In the genomic region with DNA sequence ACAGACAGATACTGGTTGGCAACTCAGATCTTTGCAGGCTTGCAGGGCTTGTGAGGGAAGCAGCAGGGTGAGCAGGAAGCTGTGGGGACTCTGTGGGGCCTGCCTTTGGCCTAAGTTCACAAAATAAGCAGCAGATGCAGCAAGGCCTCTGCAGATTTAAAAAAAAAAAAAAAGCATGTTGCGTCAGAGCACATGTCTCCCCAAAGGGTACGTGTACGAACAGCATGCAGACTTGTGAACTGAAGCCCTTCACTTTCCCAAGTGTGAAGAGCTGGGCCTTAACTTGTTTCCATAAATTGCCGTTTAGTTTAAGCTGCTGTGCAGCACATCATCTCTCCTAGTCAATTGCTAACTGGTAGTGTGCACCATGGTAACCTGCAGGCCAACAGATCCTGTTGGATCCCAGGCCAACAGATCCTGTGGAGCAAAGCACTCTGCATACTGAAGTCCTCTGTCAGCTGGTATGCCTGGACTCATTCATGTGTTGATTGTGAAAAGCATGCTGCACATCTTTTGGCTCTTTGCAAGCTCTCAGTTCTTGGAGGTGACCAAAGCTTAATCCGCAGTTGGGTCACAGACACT, we compare ENCODE assay signal across 9 cellular contexts. TPM values are rescaled to one million over a fixed set of nuclear protein-coding genes. Genes with fewer than 3 reads are reported as not detected.
DNase-seq lines count a peak whose midpoint lies in the region; ATAC-seq and TF ChIP-seq lines count a peak whose summit lies in the region.
"Had no signal": no experiment of that assay in that cellular context is flagged by ENCODE, and none has a peak within 500 bp of the region (broad histone marks: within the 10 kb centered on the region; RNA-seq: fewer than 3 reads in every experiment).

No MANE protein-coding gene starts in this region.

- H2AFZ ChIP-seq in osteoblast (ENCODE audit: low read length): no peak overlapping the region

- H3K27me3 ChIP-seq in osteoblast (ENCODE audit: insufficient read depth, low read length): no peaks in the 10 kb centered on the region

- peaks cover 10% of the 10 kb centered on the region for H3K4me1 ChIP-seq in osteoblast (ENCODE audit: insufficient read depth, low read length)

- H3K79me2 ChIP-seq in osteoblast (ENCODE audit: insufficient read depth, low read length): no peaks in the 10 kb centered on the region

- H3K4me3 ChIP-seq in osteoblast (ENCODE audit: insufficient read depth, low read length): no peak overlapping the region

- H4K20me1 ChIP-seq in osteoblast (ENCODE audit: insufficient read depth, low read length): no peaks in the 10 kb centered on the region

- no peaks in the 10 kb centered on the region for H3K9me3 Mint-ChIP-seq in stimulated activated naive CD8-positive, alpha-beta T cell treated with anti-CD3 and anti-CD28 coated beads, Interleukin-15, Interleukin-2, amounts not matched to agents 100 ng/mL and 50 ng/mL, for 24 hours
- no peaks in the 10 kb centered on the region for H3K9me3 Mint-ChIP-seq in activated CD8-positive, alpha-beta T cell treated with anti-CD3 and anti-CD28 coated beads for 36 hours

- POLR2A ChIA-PET in activated CD8-positive, alpha-beta T cell treated with anti-CD3 and anti-CD28 coated beads for 36 hours (lab: Charles Lee): interaction anchor here (0.7 to 2.2 kb wide), 5 partner anchors 12 to 276 kb away, joined by 3 to 10 read pairs (median 3); no protein-coding TSS in a partner anchor

- H3K27ac Mint-ChIP-seq in stimulated activated naive CD8-positive, alpha-beta T cell treated with anti-CD3 and anti-CD28 coated beads, Interleukin-15, Interleukin-2, amounts not matched to agents 100 ng/mL and 50 ng/mL, for 24 hours: peak overlapping the region; percentile 91
- peak overlapping the region; percentile 98 for H3K27ac Mint-ChIP-seq in activated CD8-positive, alpha-beta T cell treated with anti-CD3 and anti-CD28 coated beads for 36 hours

- H3K4me1 Mint-ChIP-seq in stimulated activated naive CD8-positive, alpha-beta T cell treated with anti-CD3 and anti-CD28 coated beads, Interleukin-15, Interleukin-2, amounts not matched to agents 100 ng/mL and 50 ng/mL, for 24 hours (ENCODE audit: low read depth): peaks cover 56% of the 10 kb centered on the region
- H3K4me1 Mint-ChIP-seq in activated CD8-positive, alpha-beta T cell treated with anti-CD3 and anti-CD28 coated beads for 36 hours (ENCODE audit: low read depth): peaks cover 56% of the 10 kb centered on the region

- intact Hi-C loops in activated CD8-positive, alpha-beta T cell treated with anti-CD3 and anti-CD28 coated beads for 36 hours (cut with micrococcal nuclease): no loop called here
- intact Hi-C loops in left ventricle myocardium superior (cut with micrococcal nuclease): no loop called here

- CTCF ChIA-PET in activated CD8-positive, alpha-beta T cell treated with anti-CD3 and anti-CD28 coated beads for 36 hours (lab: Charles Lee): interaction anchor here (0.8 to 2.2 kb wide), 8 partner anchors 8 to 182 kb away, joined by 3 to 10 read pairs (median 5); no protein-coding TSS in a partner anchor

- H3K36me3 ChIP-seq in osteoblast (ENCODE audit: insufficient read depth, low read length): no peaks in the 10 kb centered on the region

- no peak for ATAC-seq in stimulated activated naive CD8-positive, alpha-beta T cell treated with anti-CD3 and anti-CD28 coated beads, Interleukin-15, Interleukin-2, amounts not matched to agents 100 U/mL and 50 U/mL, for 24 hours
- peak; percentile 40 for ATAC-seq in activated CD8-positive, alpha-beta T cell treated with anti-CD3 and anti-CD28 coated beads for 36 hours
- ATAC-seq in left ventricle myocardium superior (peak; percentile 70), HG03139 (IDR thresholded peaks at IDR 0.05; ENCODE audit: unreplicated experiment) (no peak), HG03342 (IDR thresholded peaks at IDR 0.05; ENCODE audit: unreplicated experiment) (no peak)

- TF ChIP-seq CTCF in activated CD8-positive, alpha-beta T cell treated with anti-CD3 and anti-CD28 coated beads for 36 hours (IDR thresholded peaks at IDR 0.05): no peak
- TF ChIP-seq CTCF in osteoblast (IDR thresholded peaks at IDR 0.05; ENCODE audit: extremely low read depth, low read depth, low read length): no peak

- H3K4me2 ChIP-seq in osteoblast (ENCODE audit: insufficient read depth, low read length): no peak overlapping the region

- no peaks in the 10 kb centered on the region for H3K9me3 ChIP-seq in osteoblast (ENCODE audit: low read depth, low read length)

- peak overlapping the region; percentile 32 for H3K4me3 Mint-ChIP-seq in stimulated activated naive CD8-positive, alpha-beta T cell treated with anti-CD3 and anti-CD28 coated beads, Interleukin-15, Interleukin-2, amounts not matched to agents 100 ng/mL and 50 ng/mL, for 24 hours
- H3K4me3 Mint-ChIP-seq in activated CD8-positive, alpha-beta T cell treated with anti-CD3 and anti-CD28 coated beads for 36 hours: peak overlapping the region; percentile 78

- H3K27me3 Mint-ChIP-seq in stimulated activated naive CD8-positive, alpha-beta T cell treated with anti-CD3 and anti-CD28 coated beads, Interleukin-15, Interleukin-2, amounts not matched to agents 100 ng/mL and 50 ng/mL, for 24 hours: no peaks in the 10 kb centered on the region
- H3K27me3 Mint-ChIP-seq in activated CD8-positive, alpha-beta T cell treated with anti-CD3 and anti-CD28 coated beads for 36 hours: no peaks in the 10 kb centered on the region

- no peak for DNase-seq in stimulated activated naive CD8-positive, alpha-beta T cell treated with anti-CD3 and anti-CD28 coated beads, Interleukin-15, Interleukin-2, amounts not matched to agents 100 U/mL and 50 U/mL, for 24 hours
- peak; percentile 54 for DNase-seq in activated CD8-positive, alpha-beta T cell treated with anti-CD3 and anti-CD28 coated beads for 36 hours
- DNase-seq in left ventricle myocardium superior: no peak
- no peak for DNase-seq in osteoblast (ENCODE audit: insufficient read length, low spot score, missing footprints)
- no peak for DNase-seq in effector CD4-positive, alpha-beta T cell

- H3K27ac ChIP-seq in osteoblast (ENCODE audit: low read depth, low read length): no peak overlapping the region
- H3K27ac ChIP-seq: epithelial cell of prostate had no signal

- no peaks in the 10 kb centered on the region for H3K36me3 Mint-ChIP-seq in stimulated activated naive CD8-positive, alpha-beta T cell treated with anti-CD3 and anti-CD28 coated beads, Interleukin-15, Interleukin-2, amounts not matched to agents 100 ng/mL and 50 ng/mL, for 24 hours (ENCODE audit: low read depth)
- no peaks in the 10 kb centered on the region for H3K36me3 Mint-ChIP-seq in activated CD8-positive, alpha-beta T cell treated with anti-CD3 and anti-CD28 coated beads for 36 hours (ENCODE audit: low read depth)

RNA-seq across cellular contexts. Expression of gene XPNPEP1, which starts 10.8 kb away (rescaled TPM):
- total RNA-seq in activated CD8-positive, alpha-beta T cell treated with anti-CD3 and anti-CD28 coated beads for 36 hours: 10 to 100 TPM; 96.5 to 97.0 TPM
- total RNA-seq in left ventricle myocardium superior (36.4 TPM), osteoblast (123 and 140 TPM in 2 replicates)

Comparison
In these comparisons a context has a peak if more than half of its experiments do, and no peak if none do; other contexts are left out.
1. ATAC-seq: peak in activated CD8-positive, alpha-beta T cell treated with anti-CD3 and anti-CD28 coated beads for 36 hours (single experiment) and left ventricle myocardium superior (single experiment); none in stimulated activated naive CD8-positive, alpha-beta T cell treated with anti-CD3 and anti-CD28 coated beads, Interleukin-15, Interleukin-2, amounts not matched to agents 100 U/mL and 50 U/mL, for 24 hours (single experiment), HG03139 (single experiment) and HG03342 (single experiment).